ENCODE assay signal across 14 cellular contexts in the genomic region with DNA sequence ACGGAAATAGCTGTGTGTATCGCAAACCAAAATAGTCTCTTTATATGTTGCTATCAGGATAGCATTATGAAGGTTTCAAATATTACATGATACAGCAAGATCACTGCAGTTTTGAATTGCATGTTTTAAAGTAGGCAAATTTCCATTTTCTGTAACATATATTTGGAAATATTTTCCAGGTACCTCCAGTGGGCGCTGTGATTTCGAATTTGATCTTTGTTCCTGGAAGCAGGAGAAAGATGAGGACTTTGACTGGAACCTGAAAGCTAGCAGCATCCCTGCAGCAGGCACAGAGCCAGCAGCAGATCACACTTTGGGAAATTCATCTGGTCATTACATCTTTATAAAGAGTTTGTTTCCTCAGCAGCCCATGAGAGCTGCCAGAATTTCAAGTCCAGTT.
DNase-seq lines count a peak whose midpoint lies in the region; ATAC-seq, FAIRE-seq and TF ChIP-seq lines count a peak whose summit lies in the region.
"Had no signal": no experiment of that assay in that cellular context is flagged by ENCODE, and none has a peak within 500 bp of the region (broad histone marks: within the 10 kb centered on the region; RNA-seq: fewer than 3 reads in every experiment).

No MANE protein-coding gene starts in this region.

- DNase-seq in activated T-cell treated with anti-CD3 and anti-CD28 coated beads, Interleukin-2, amount 50 U/mL, for 72 hours = no peak
- DNase-seq in activated T-cell treated with anti-CD3 and anti-CD28 coated beads, Interleukin-2, amount 50 U/mL, for 1 hour = no peak
- DNase-seq in SW480 (ENCODE audit: low spot score) = peak; percentile 4
- peak; percentile 7 for DNase-seq in iPS DF 4.7 (ENCODE audit: extremely low read depth, low spot score)
- peak; percentile 6 for DNase-seq in urothelium cell line (ENCODE audit: low spot score)
- DNase-seq in GM20000 (ENCODE audit: low spot score) = no peak
- DNase-seq in GM13977 (ENCODE audit: low spot score) = no peak
- no peak for DNase-seq in GM19238 (ENCODE audit: insufficient read length, low spot score)
- DNase-seq: activated naive CD4-positive, alpha-beta T cell treated with anti-CD3 and anti-CD28 coated beads, Interleukin-2, amount 10 ng/mL, durations not matched to agents 7 days and 5 days; AML-193; Karpas-422; NCI-H2171; RPMI8226; T1000 had no signal

- no peaks in the 10 kb centered on the region for H3K36me3 Mint-ChIP-seq in activated T-cell treated with anti-CD3 and anti-CD28 coated beads, Interleukin-2, amount 50 U/mL, for 72 hours (ENCODE audit: insufficient read depth in 2 of 2)
- H3K36me3 Mint-ChIP-seq: activated naive CD4-positive, alpha-beta T cell treated with anti-CD3 and anti-CD28 coated beads, Interleukin-2, amount 10 ng/mL, durations not matched to agents 7 days and 5 days had no signal

- H3K27me3 Mint-ChIP-seq in activated T-cell treated with anti-CD3 and anti-CD28 coated beads, Interleukin-2, amount 50 U/mL, for 72 hours (ENCODE audit: low read depth) = no peaks in the 10 kb centered on the region
- H3K27me3 Mint-ChIP-seq: activated naive CD4-positive, alpha-beta T cell treated with anti-CD3 and anti-CD28 coated beads, Interleukin-2, amount 10 ng/mL, durations not matched to agents 7 days and 5 days had no signal

- in situ Hi-C loops in GM13977 (cut with MboI; ENCODE audit: low pct_unique_long_range_greater_than_20kb, low sequenced_read_pairs, unreplicated experiment) = no loop called here

- no peak for TF ChIP-seq CTCF in GM20000 (IDR thresholded peaks at IDR 0.05; ENCODE audit: extremely low read depth, missing control alignments)
- no peak for TF ChIP-seq CTCF in GM13977 (IDR thresholded peaks at IDR 0.05; ENCODE audit: extremely low read depth, insufficient read depth, missing control alignments)

- no peaks in the 10 kb centered on the region for H3K4me1 Mint-ChIP-seq in activated T-cell treated with anti-CD3 and anti-CD28 coated beads, Interleukin-2, amount 50 U/mL, for 72 hours (ENCODE audit: low read depth)
- H3K4me1 Mint-ChIP-seq: activated naive CD4-positive, alpha-beta T cell treated with anti-CD3 and anti-CD28 coated beads, Interleukin-2, amount 10 ng/mL, durations not matched to agents 7 days and 5 days had no signal

- no peak for FAIRE-seq in urothelium cell line (lab: Jason Lieb, UNC)

- no peak overlapping the region for H3K4me3 Mint-ChIP-seq in activated T-cell treated with anti-CD3 and anti-CD28 coated beads, Interleukin-2, amount 50 U/mL, for 72 hours
- H3K4me3 Mint-ChIP-seq: activated naive CD4-positive, alpha-beta T cell treated with anti-CD3 and anti-CD28 coated beads, Interleukin-2, amount 10 ng/mL, durations not matched to agents 7 days and 5 days had no signal

- ATAC-seq in activated T-cell treated with anti-CD3 and anti-CD28 coated beads, Interleukin-2, amount 50 U/mL, for 72 hours (replicated peaks in 1 of 2) = no peak

- peaks cover 0 to 4% of the 10 kb centered on the region in 2 donors for H3K9me3 Mint-ChIP-seq in activated T-cell treated with anti-CD3 and anti-CD28 coated beads, Interleukin-2, amount 50 U/mL, for 72 hours

- H3K27ac Mint-ChIP-seq in activated T-cell treated with anti-CD3 and anti-CD28 coated beads, Interleukin-2, amount 50 U/mL, for 72 hours = peak overlapping the region; percentile 8
- H3K27ac Mint-ChIP-seq: activated naive CD4-positive, alpha-beta T cell treated with anti-CD3 and anti-CD28 coated beads, Interleukin-2, amount 10 ng/mL, durations not matched to agents 7 days and 5 days had no signal

Comparison
In these comparisons a context has a peak if more than half of its experiments do, and no peak if none do; other contexts are left out.
1. DNase-seq: peak in SW480 (single experiment), iPS DF 4.7 (single experiment) and urothelium cell line (single experiment); none in activated T-cell treated with anti-CD3 and anti-CD28 coated beads, Interleukin-2, amount 50 U/mL, for 72 hours (0 of 2), activated T-cell treated with anti-CD3 and anti-CD28 coated beads, Interleukin-2, amount 50 U/mL, for 1 hour (single experiment), GM20000 (single experiment), GM13977 (single experiment) and GM19238 (single experiment).